In the genomic region with DNA sequence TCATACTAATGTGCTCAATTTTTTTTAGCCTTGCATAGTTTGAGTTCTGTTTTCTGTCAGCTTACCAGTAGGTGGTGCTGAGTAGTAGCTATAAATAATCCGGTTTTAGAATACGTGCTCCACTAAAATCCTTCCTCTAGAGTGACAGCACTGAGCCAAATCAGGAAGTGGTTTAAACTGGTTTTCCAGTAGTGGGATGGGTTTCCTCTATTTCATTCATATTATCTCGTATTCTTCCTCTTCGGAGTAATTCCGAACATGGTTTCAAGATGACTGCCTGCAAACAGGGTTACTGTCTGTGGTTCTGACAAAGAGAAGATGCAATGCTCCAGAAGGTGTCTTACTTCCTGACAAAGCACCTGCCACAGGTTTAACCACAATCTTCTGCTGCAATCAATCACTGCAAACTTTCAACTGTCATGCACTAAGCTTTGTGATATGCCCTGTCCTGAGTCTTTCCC, we compare ENCODE assay signal across 1 cellular context.
TF ChIP-seq lines count a peak whose summit lies in the region.

No MANE protein-coding gene starts in this region.

TF ChIP-seq in GM12878, 131 proteins besides CTCF, POLR2A, EP300 and RAD21 (continued from another document and continues in another):
- TF ChIP-seq MYC (IDR thresholded peaks at IDR 0.05; ENCODE audit: insufficient read depth, insufficient read length, insufficient replicate concordance, low read length, severe bottlenecking): no peak
- no peak for TF ChIP-seq CBX5 (IDR thresholded peaks at IDR 0.05; ENCODE audit: low read depth)
- TF ChIP-seq TARDBP (IDR thresholded peaks at IDR 0.05; ENCODE audit: borderline replicate concordance): no peak
- TF ChIP-seq, protein P1, sequence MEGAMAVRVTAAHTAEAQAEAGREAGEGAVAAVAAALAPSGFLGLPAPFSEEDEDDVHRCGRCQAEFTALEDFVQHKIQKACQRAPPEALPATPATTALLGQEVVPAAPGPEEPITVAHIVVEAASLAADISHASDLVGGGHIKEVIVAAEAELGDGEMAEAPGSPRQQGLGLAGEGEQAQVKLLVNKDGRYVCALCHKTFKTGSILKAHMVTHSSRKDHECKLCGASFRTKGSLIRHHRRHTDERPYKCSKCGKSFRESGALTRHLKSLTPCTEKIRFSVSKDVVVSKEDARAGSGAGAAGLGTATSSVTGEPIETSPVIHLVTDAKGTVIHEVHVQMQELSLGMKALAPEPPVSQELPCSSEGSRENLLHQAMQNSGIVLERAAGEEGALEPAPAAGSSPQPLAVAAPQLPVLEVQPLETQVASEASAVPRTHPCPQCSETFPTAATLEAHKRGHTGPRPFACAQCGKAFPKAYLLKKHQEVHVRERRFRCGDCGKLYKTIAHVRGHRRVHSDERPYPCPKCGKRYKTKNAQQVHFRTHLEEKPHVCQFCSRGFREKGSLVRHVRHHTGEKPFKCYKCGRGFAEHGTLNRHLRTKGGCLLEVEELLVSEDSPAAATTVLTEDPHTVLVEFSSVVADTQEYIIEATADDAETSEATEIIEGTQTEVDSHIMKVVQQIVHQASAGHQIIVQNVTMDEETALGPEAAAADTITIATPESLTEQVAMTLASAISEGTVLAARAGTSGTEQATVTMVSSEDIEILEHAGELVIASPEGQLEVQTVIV (IDR thresholded peaks at IDR 0.05; ENCODE audit: borderline replicate concordance, partially characterized antibody): no peak
- TF ChIP-seq, protein P2, sequence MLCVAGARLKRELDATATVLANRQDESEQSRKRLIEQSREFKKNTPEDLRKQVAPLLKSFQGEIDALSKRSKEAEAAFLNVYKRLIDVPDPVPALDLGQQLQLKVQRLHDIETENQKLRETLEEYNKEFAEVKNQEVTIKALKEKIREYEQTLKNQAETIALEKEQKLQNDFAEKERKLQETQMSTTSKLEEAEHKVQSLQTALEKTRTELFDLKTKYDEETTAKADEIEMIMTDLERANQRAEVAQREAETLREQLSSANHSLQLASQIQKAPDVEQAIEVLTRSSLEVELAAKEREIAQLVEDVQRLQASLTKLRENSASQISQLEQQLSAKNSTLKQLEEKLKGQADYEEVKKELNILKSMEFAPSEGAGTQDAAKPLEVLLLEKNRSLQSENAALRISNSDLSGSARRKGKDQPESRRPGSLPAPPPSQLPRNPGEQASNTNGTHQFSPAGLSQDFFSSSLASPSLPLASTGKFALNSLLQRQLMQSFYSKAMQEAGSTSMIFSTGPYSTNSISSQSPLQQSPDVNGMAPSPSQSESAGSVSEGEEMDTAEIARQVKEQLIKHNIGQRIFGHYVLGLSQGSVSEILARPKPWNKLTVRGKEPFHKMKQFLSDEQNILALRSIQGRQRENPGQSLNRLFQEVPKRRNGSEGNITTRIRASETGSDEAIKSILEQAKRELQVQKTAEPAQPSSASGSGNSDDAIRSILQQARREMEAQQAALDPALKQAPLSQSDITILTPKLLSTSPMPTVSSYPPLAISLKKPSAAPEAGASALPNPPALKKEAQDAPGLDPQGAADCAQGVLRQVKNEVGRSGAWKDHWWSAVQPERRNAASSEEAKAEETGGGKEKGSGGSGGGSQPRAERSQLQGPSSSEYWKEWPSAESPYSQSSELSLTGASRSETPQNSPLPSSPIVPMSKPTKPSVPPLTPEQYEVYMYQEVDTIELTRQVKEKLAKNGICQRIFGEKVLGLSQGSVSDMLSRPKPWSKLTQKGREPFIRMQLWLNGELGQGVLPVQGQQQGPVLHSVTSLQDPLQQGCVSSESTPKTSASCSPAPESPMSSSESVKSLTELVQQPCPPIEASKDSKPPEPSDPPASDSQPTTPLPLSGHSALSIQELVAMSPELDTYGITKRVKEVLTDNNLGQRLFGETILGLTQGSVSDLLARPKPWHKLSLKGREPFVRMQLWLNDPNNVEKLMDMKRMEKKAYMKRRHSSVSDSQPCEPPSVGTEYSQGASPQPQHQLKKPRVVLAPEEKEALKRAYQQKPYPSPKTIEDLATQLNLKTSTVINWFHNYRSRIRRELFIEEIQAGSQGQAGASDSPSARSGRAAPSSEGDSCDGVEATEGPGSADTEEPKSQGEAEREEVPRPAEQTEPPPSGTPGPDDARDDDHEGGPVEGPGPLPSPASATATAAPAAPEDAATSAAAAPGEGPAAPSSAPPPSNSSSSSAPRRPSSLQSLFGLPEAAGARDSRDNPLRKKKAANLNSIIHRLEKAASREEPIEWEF (IDR thresholded peaks at IDR 0.05; ENCODE audit: insufficient replicate concordance, low read depth, low read length): no peak
- no peak for TF ChIP-seq ZNF217 (IDR thresholded peaks at IDR 0.05)
- TF ChIP-seq, protein P3, sequence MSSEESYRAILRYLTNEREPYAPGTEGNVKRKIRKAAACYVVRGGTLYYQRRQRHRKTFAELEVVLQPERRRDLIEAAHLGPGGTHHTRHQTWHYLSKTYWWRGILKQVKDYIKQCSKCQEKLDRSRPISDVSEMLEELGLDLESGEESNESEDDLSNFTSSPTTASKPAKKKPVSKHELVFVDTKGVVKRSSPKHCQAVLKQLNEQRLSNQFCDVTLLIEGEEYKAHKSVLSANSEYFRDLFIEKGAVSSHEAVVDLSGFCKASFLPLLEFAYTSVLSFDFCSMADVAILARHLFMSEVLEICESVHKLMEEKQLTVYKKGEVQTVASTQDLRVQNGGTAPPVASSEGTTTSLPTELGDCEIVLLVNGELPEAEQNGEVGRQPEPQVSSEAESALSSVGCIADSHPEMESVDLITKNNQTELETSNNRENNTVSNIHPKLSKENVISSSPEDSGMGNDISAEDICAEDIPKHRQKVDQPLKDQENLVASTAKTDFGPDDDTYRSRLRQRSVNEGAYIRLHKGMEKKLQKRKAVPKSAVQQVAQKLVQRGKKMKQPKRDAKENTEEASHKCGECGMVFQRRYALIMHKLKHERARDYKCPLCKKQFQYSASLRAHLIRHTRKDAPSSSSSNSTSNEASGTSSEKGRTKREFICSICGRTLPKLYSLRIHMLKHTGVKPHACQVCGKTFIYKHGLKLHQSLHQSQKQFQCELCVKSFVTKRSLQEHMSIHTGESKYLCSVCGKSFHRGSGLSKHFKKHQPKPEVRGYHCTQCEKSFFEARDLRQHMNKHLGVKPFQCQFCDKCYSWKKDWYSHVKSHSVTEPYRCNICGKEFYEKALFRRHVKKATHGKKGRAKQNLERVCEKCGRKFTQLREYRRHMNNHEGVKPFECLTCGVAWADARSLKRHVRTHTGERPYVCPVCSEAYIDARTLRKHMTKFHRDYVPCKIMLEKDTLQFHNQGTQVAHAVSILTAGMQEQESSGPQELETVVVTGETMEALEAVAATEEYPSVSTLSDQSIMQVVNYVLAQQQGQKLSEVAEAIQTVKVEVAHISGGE (CRISPR knock-in tag; IDR thresholded peaks at IDR 0.05): no peak
- TF ChIP-seq PAX8 (IDR thresholded peaks at IDR 0.05): no peak
- no peak for TF ChIP-seq TAF1 (IDR thresholded peaks at IDR 0.05; ENCODE audit: borderline replicate concordance, low read depth, low read length)
- no peak for TF ChIP-seq NFYA (IDR thresholded peaks at IDR 0.05; ENCODE audit: borderline replicate concordance, low read depth, low read length)
- no peak for TF ChIP-seq RCOR1 (conservative IDR thresholded peaks at IDR 0.05; ENCODE audit: low read depth, low read length)
- no peak for TF ChIP-seq RAD51 (IDR thresholded peaks at IDR 0.05)
- TF ChIP-seq, protein P4, sequence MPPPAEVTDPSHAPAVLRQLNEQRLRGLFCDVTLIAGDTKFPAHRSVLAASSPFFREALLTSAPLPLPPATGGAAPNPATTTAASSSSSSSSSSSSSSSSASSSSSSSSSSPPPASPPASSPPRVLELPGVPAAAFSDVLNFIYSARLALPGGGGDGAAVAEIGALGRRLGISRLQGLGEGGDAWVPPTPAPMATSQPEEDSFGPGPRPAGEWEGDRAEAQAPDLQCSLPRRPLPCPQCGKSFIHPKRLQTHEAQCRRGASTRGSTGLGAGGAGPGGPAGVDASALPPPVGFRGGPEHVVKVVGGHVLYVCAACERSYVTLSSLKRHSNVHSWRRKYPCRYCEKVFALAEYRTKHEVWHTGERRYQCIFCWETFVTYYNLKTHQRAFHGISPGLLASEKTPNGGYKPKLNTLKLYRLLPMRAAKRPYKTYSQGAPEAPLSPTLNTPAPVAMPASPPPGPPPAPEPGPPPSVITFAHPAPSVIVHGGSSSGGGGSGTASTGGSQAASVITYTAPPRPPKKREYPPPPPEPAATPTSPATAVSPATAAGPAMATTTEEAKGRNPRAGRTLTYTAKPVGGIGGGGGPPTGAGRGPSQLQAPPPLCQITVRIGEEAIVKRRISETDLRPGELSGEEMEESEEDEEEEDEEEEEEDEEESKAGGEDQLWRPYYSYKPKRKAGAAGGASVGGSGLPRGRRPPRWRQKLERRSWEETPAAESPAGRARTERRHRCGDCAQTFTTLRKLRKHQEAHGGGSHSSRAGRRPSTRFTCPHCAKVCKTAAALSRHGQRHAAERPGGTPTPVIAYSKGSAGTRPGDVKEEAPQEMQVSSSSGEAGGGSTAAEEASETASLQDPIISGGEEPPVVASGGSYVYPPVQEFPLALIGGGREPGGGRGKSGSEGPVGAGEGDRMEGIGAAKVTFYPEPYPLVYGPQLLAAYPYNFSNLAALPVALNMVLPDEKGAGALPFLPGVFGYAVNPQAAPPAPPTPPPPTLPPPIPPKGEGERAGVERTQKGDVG (CRISPR knock-in tag; IDR thresholded peaks at IDR 0.05): no peak
- no peak for TF ChIP-seq ASH2L (IDR thresholded peaks at IDR 0.05; ENCODE audit: borderline replicate concordance, low read depth)
- TF ChIP-seq ZNF24 (IDR thresholded peaks at IDR 0.05): no peak
- peak; percentile 79 for TF ChIP-seq IKZF2 (IDR thresholded peaks at IDR 0.05)
- TF ChIP-seq POLR2AphosphoS2 (IDR thresholded peaks at IDR 0.05; ENCODE audit: low read depth, low read length): no peak
- TF ChIP-seq JUND (IDR thresholded peaks at IDR 0.05; ENCODE audit: low read depth, low read length): no peak
- no peak for TF ChIP-seq KAT2A (conservative IDR thresholded peaks at IDR 0.05; ENCODE audit: control insufficient read depth, low read depth, low read length)
- TF ChIP-seq, protein P5, sequence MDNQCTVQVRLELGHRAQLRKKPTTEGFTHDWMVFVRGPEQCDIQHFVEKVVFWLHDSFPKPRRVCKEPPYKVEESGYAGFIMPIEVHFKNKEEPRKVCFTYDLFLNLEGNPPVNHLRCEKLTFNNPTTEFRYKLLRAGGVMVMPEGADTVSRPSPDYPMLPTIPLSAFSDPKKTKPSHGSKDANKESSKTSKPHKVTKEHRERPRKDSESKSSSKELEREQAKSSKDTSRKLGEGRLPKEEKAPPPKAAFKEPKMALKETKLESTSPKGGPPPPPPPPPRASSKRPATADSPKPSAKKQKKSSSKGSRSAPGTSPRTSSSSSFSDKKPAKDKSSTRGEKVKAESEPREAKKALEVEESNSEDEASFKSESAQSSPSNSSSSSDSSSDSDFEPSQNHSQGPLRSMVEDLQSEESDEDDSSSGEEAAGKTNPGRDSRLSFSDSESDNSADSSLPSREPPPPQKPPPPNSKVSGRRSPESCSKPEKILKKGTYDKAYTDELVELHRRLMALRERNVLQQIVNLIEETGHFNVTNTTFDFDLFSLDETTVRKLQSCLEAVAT (IDR thresholded peaks at IDR 0.05): no peak
- no peak for TF ChIP-seq NFXL1 (IDR thresholded peaks at IDR 0.05; ENCODE audit: borderline replicate concordance)
- no peak for TF ChIP-seq RELA (IDR thresholded peaks at IDR 0.05; ENCODE audit: borderline replicate concordance, partially characterized antibody)
- peak in 1 of 2 experiments; percentile 97; a peak in 2 of 4 replicates for TF ChIP-seq ETV6 (conservative IDR thresholded peaks at IDR 0.05 in 1 of 2, IDR thresholded peaks at IDR 0.05 in 1 of 2; ENCODE audit: borderline replicate concordance in 1 of 2, low read depth in 1 of 2)
- no peak for TF ChIP-seq KLF5 (IDR thresholded peaks at IDR 0.05; ENCODE audit: partially characterized antibody)
- no peak for TF ChIP-seq SUPT20H (IDR thresholded peaks at IDR 0.05; ENCODE audit: borderline replicate concordance, control insufficient read depth, low read depth, low read length)
- no peak for TF ChIP-seq SIX5 (IDR thresholded peaks at IDR 0.05; ENCODE audit: low read depth, low read length, severe bottlenecking)
- TF ChIP-seq, protein P6, sequence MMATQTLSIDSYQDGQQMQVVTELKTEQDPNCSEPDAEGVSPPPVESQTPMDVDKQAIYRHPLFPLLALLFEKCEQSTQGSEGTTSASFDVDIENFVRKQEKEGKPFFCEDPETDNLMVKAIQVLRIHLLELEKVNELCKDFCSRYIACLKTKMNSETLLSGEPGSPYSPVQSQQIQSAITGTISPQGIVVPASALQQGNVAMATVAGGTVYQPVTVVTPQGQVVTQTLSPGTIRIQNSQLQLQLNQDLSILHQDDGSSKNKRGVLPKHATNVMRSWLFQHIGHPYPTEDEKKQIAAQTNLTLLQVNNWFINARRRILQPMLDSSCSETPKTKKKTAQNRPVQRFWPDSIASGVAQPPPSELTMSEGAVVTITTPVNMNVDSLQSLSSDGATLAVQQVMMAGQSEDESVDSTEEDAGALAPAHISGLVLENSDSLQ (IDR thresholded peaks at IDR 0.05): peak; percentile 85
- TF ChIP-seq, protein P7, sequence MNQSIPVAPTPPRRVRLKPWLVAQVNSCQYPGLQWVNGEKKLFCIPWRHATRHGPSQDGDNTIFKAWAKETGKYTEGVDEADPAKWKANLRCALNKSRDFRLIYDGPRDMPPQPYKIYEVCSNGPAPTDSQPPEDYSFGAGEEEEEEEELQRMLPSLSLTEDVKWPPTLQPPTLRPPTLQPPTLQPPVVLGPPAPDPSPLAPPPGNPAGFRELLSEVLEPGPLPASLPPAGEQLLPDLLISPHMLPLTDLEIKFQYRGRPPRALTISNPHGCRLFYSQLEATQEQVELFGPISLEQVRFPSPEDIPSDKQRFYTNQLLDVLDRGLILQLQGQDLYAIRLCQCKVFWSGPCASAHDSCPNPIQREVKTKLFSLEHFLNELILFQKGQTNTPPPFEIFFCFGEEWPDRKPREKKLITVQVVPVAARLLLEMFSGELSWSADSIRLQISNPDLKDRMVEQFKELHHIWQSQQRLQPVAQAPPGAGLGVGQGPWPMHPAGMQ (IDR thresholded peaks at IDR 0.05; ENCODE audit: borderline replicate concordance): no peak
- no peak for TF ChIP-seq SREBF1 (IDR thresholded peaks at IDR 0.05; ENCODE audit: low read length)
- no peak for TF ChIP-seq RFX5 (IDR thresholded peaks at IDR 0.05; ENCODE audit: low read depth, low read length)
- no peak for TF ChIP-seq PAX5 (IDR thresholded peaks at IDR 0.05; ENCODE audit: borderline replicate concordance, low read depth, low read length)
- 0 out of 2 replicates have a peak, but pooled peaks have one; percentile 20 for TF ChIP-seq MTA2 (IDR thresholded peaks at IDR 0.05; ENCODE audit: low read depth)
- TF ChIP-seq SP1 (IDR thresholded peaks at IDR 0.05; ENCODE audit: low read depth, low read length): no peak
- TF ChIP-seq NFIC (IDR thresholded peaks at IDR 0.05; ENCODE audit: low read depth, low read length): peak; percentile 79
- TF ChIP-seq, protein P8, sequence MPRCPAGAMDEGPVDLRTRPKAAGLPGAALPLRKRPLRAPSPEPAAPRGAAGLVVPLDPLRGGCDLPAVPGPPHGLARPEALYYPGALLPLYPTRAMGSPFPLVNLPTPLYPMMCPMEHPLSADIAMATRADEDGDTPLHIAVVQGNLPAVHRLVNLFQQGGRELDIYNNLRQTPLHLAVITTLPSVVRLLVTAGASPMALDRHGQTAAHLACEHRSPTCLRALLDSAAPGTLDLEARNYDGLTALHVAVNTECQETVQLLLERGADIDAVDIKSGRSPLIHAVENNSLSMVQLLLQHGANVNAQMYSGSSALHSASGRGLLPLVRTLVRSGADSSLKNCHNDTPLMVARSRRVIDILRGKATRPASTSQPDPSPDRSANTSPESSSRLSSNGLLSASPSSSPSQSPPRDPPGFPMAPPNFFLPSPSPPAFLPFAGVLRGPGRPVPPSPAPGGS (IDR thresholded peaks at IDR 0.05; ENCODE audit: borderline replicate concordance, insufficient read depth, low read depth, low read length, poor library complexity, severe bottlenecking): no peak
- no peak for TF ChIP-seq ZZZ3 (IDR thresholded peaks at IDR 0.05; ENCODE audit: control insufficient read depth, insufficient read length, low read depth)
- no peak for TF ChIP-seq BACH1 (IDR thresholded peaks at IDR 0.05; ENCODE audit: borderline replicate concordance)
- no peak for TF ChIP-seq ZNF274 (IDR thresholded peaks at IDR 0.05; ENCODE audit: insufficient read depth, insufficient read length)
- TF ChIP-seq CREM (IDR thresholded peaks at IDR 0.05; ENCODE audit: low read depth): 0 out of 2 replicates have a peak, but pooled peaks have one; percentile 16
